10 cellular contexts compared by ENCODE assay signal in genomic region chr5:150905312-150905683, GRCh38. TPM values are rescaled to one million over a fixed set of nuclear protein-coding genes. Genes with fewer than 3 reads are reported as not detected.
DNase-seq lines count a peak whose midpoint lies in the region; ATAC-seq and FAIRE-seq lines count a peak whose summit lies in the region.
"Had no signal": no experiment of that assay in that cellular context is flagged by ENCODE, and none has a peak within 500 bp of the region (broad histone marks: within the 10 kb centered on the region; RNA-seq: fewer than 3 reads in every experiment).

No MANE protein-coding gene starts in this region.

- H3K4me3 ChIP-seq in mesodermal cell (ENCODE audit: extremely low read depth, insufficient read depth, low read length, poor library complexity, severe bottlenecking) (peak overlapping the region; percentile 46), thymus (ENCODE audit: low read length) (peak overlapping the region; percentile 20)

- H3K36me3 Mint-ChIP-seq in activated CD8-positive, alpha-beta memory T cell treated with anti-CD3 and anti-CD28 coated beads, Interleukin-2, amount 10 ng/mL, durations not matched to agents 7 days and 5 days = peaks cover 10% of the 10 kb centered on the region

- H3K4me1 ChIP-seq in mesodermal cell (ENCODE audit: control insufficient read depth, insufficient read depth, low read length, poor library complexity, severe bottlenecking) (no peaks in the 10 kb centered on the region), thymus (ENCODE audit: control insufficient read depth, insufficient read depth, low read length) (no peaks in the 10 kb centered on the region)

- H3K27me3 Mint-ChIP-seq in activated CD8-positive, alpha-beta memory T cell treated with anti-CD3 and anti-CD28 coated beads, Interleukin-2, amount 10 ng/mL, durations not matched to agents 7 days and 5 days = peaks cover 3% of the 10 kb centered on the region

- FAIRE-seq in RCC 7860 (lab: Jason Lieb, UNC) = no peak

- 41 to 47% methylated on average over 3 to 4 of the region's 4 CpGs for WGBS in mesodermal cell (ENCODE audit: insufficient coverage in 2 of 2), 2 experiments
- WGBS in thymus = 40% methylated on average over 4 of the region's 4 CpGs

- H3K4me1 Mint-ChIP-seq in activated CD8-positive, alpha-beta memory T cell treated with anti-CD3 and anti-CD28 coated beads, Interleukin-2, amount 10 ng/mL, durations not matched to agents 7 days and 5 days = no peaks in the 10 kb centered on the region

- DNase-seq in activated CD8-positive, alpha-beta memory T cell treated with anti-CD3 and anti-CD28 coated beads, Interleukin-2, amount 10 ng/mL, durations not matched to agents 7 days and 5 days = no peak
- DNase-seq in activated CD8-positive, alpha-beta memory T cell treated with anti-CD3 and anti-CD28 coated beads, Interleukin-2, amount 50 U/mL, for 4 hours = no peak
- DNase-seq in cerebellum (ENCODE audit: low spot score) (peak; percentile 1), NCI-H128 (lab: John Stamatoyannopoulos, UW; ENCODE audit: unreplicated experiment) (no peak), NCI-H510A treated with DMSO at 0.1 percent for 48 hours (lab: John Stamatoyannopoulos, UW) (no peak), RCC 7860 (ENCODE audit: low spot score) (no peak)
- DNase-seq: AML-193 had no signal

- peaks cover 29% of the 10 kb centered on the region for H3K36me3 ChIP-seq in mesodermal cell (ENCODE audit: control insufficient read depth, insufficient read depth, low read length)
- no peaks in the 10 kb centered on the region for H3K36me3 ChIP-seq in thymus (ENCODE audit: control insufficient read depth, insufficient read depth)

- peaks cover 35% of the 10 kb centered on the region for H3K9me3 Mint-ChIP-seq in activated CD8-positive, alpha-beta memory T cell treated with anti-CD3 and anti-CD28 coated beads, Interleukin-2, amount 10 ng/mL, durations not matched to agents 7 days and 5 days (ENCODE audit: low read depth)

- CTCF ChIA-PET in activated CD8-positive, alpha-beta memory T cell treated with anti-CD3 and anti-CD28 coated beads, Interleukin-2, amount 10 ng/mL, durations not matched to agents 7 days and 5 days (lab: Charles Lee) = no interaction called here

- ATAC-seq in activated CD8-positive, alpha-beta memory T cell treated with anti-CD3 and anti-CD28 coated beads, Interleukin-2, amount 10 ng/mL, durations not matched to agents 7 days and 5 days = no peak

- H3K4me3 Mint-ChIP-seq in activated CD8-positive, alpha-beta memory T cell treated with anti-CD3 and anti-CD28 coated beads, Interleukin-2, amount 10 ng/mL, durations not matched to agents 7 days and 5 days = peak overlapping the region; percentile 52

- H3K27ac ChIP-seq in mesodermal cell (ENCODE audit: low read depth, low read length, severe bottlenecking) = peak overlapping the region; percentile 99
- H3K27ac ChIP-seq in thymus (ENCODE audit: low read depth) = no peak overlapping the region

- no peaks in the 10 kb centered on the region for H3K27me3 ChIP-seq in thymus (ENCODE audit: control insufficient read depth, insufficient read depth)

- H3K27ac Mint-ChIP-seq in activated CD8-positive, alpha-beta memory T cell treated with anti-CD3 and anti-CD28 coated beads, Interleukin-2, amount 10 ng/mL, durations not matched to agents 7 days and 5 days = no peak overlapping the region

- H3K9me3 ChIP-seq in mesodermal cell (ENCODE audit: control insufficient read depth, low read length) = peaks cover 51% of the 10 kb centered on the region
- peaks cover 2% of the 10 kb centered on the region for H3K9me3 ChIP-seq in thymus (ENCODE audit: control insufficient read depth)

RNA-seq across cellular contexts. Expression of gene ZNF300, which starts 0.5 kb away (rescaled TPM):
- total RNA-seq in activated CD8-positive, alpha-beta memory T cell treated with anti-CD3 and anti-CD28 coated beads, Interleukin-2, amount 10 ng/mL, durations not matched to agents 7 days and 5 days = under 1 TPM; 0.26 to 0.44 TPM
- total RNA-seq in cerebellum = 57.1 TPM
- polyA plus RNA-seq in mesodermal cell (2013, experiment 1 of 2) = 11.8 TPM
- polyA plus RNA-seq in mesodermal cell (2013, experiment 2 of 2) = 12.6 TPM
- 10.9 TPM for polyA plus RNA-seq in thymus

RNA-seq across cellular contexts. Expression of gene IRGM, which starts 59.0 kb away (rescaled TPM):
- 1 to 10 TPM; 1.7 to 3.8 TPM for total RNA-seq in activated CD8-positive, alpha-beta memory T cell treated with anti-CD3 and anti-CD28 coated beads, Interleukin-2, amount 10 ng/mL, durations not matched to agents 7 days and 5 days
- total RNA-seq in cerebellum = 0.45 TPM
- not detected for polyA plus RNA-seq in mesodermal cell (2013, experiment 1 of 2)
- polyA plus RNA-seq in mesodermal cell (2013, experiment 2 of 2) = not detected
- polyA plus RNA-seq in thymus = 1.6 TPM
- total RNA-seq: lung microvascular endothelial cell had no signal

Comparison
In these comparisons a context has a peak if more than half of its experiments do, and no peak if none do; other contexts are left out.
1. RNA of gene ZNF300, which starts 0.5 kb away (total RNA-seq): 57.1 TPM in cerebellum (single experiment); 0.26 to 0.44 TPM in activated CD8-positive, alpha-beta memory T cell treated with anti-CD3 and anti-CD28 coated beads, Interleukin-2, amount 10 ng/mL, durations not matched to agents 7 days and 5 days; every median in the first group is over 10 times any median in the second.